In the genomic region with DNA sequence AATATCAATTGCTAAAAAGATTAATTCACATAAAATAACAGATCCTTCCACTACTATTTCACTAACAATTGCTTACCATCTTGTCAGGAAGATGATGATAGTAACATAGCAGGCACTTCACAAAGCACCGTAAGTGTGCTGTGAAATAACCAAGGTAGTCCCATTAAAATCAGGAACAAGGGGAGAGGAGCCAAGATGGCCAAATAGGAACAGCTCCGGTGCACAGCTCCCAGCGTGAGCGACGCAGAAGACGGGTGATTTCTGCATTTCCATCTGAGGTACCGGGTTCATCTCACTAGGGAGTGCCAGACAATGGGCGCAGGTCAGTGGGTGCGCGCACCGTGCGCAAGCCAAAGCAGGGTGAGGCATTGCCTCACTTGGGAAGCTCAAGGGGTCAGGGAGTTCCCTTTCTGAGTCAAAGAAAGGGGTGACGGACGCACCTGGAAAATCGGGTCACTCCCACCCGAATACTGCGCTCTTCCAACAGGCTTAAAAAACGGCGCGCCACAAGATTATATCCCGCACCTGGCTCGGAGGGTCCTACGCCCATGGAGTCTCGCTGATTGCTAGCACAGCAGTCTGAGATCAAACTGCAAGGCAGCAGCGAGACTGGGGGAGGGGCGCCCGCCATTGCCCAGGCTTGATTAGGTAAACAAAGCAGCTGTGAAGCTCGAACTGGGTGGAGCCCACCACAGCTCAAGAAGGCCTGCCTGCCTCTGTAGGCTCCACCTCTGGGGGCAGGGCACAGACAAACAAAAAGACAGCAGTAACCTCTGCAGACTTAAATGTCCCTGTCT, we compare ENCODE assay signal across 1 cellular context.
A peak's percentile ranks its signal among the peaks of the same experiment; 100 is the strongest.
TF ChIP-seq lines count a peak whose summit lies in the region.

No MANE protein-coding gene starts in this region.

TF ChIP-seq in H1, 55 proteins besides CTCF, POLR2A, EP300 and RAD21:
- peak; percentile 14; the same call in 1 of the 2 replicates for TF ChIP-seq TAF1 (IDR thresholded peaks at IDR 0.05; ENCODE audit: low read depth, low read length)
